In the genomic region with DNA sequence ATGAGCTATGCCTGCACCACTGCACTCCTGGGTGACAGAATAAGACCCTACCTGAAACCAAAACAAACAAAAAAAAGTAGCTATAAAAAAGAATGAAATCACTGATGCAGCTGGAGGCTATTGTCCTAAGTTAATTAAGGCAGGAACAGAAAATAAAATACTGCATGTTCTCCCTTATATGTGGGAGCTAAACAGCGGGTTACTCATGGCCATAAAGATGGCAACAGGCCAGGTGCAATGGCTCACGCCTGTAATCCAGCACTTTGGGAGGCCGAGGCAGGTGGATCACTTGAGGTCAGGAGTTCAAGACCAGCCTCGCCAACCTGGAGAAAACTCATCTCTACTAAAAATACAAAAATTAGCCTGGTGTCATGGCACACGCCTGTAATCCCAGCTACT, we compare ENCODE assay signal across 20 cellular contexts.
DNase-seq lines count a peak whose midpoint lies in the region; ATAC-seq, FAIRE-seq and TF ChIP-seq lines count a peak whose summit lies in the region.
"Had no signal": no experiment of that assay in that cellular context is flagged by ENCODE, and none has a peak within 500 bp of the region (broad histone marks: within the 10 kb centered on the region; RNA-seq: fewer than 3 reads in every experiment).

No MANE protein-coding gene starts in this region.

- FAIRE-seq in kidney (lab: Jason Lieb, UNC) = no peak
- FAIRE-seq: endothelial cell of umbilical vein, keratinocyte had no signal

- H3K27me3 ChIP-seq in skeletal muscle tissue (ENCODE audit: control insufficient read depth in 3 of 3, insufficient read depth in 3 of 3, low read length in 3 of 3) = no peaks in the 10 kb centered on the region
- H3K27me3 ChIP-seq in tibial nerve = no peaks in the 10 kb centered on the region
- H3K27me3 ChIP-seq: spleen had no signal

- WGBS in tibial nerve, 2 donors = 80 to 83% methylated on average over 5 of the region's 5 CpGs

- H3K4me1 ChIP-seq in kidney (ENCODE audit: control insufficient read depth in 1 of 2, insufficient read depth in 1 of 2, low read depth in 1 of 2, low read length in 2 of 2) (peaks cover under 1 to 3% of the 10 kb centered on the region in 2 donors), skeletal muscle tissue (ENCODE audit: control insufficient read depth in 3 of 3, insufficient read depth in 3 of 3, low read length in 3 of 3) (no peaks in the 10 kb centered on the region), tibial nerve (no peaks in the 10 kb centered on the region)
- H3K4me1 ChIP-seq: spleen had no signal

- H3K4me3 ChIP-seq in kidney (ENCODE audit: low read length in 2 of 2) (no peak overlapping the region), skeletal muscle tissue (ENCODE audit: low read length in 3 of 3) (no peak overlapping the region), tibial nerve (no peak overlapping the region)
- H3K4me3 ChIP-seq: spleen had no signal

- H3K27ac ChIP-seq in kidney (ENCODE audit: low read depth in 2 of 2, low read length in 2 of 2) (peak overlapping the region; percentile 11 to 69), skeletal muscle tissue (ENCODE audit: low read depth, low read length) (peak overlapping the region; percentile 30), tibial nerve (no peak overlapping the region)
- H3K27ac ChIP-seq: HL-60, RWPE1, spleen had no signal

- H3K36me3 ChIP-seq in kidney (ENCODE audit: control insufficient read depth in 1 of 2, insufficient read depth in 2 of 2, low read length in 2 of 2) (no peaks in the 10 kb centered on the region), skeletal muscle tissue (ENCODE audit: control insufficient read depth in 3 of 3, insufficient read depth in 3 of 3, low read length in 3 of 3) (peaks cover 0 to 7% (median 4%) of the 10 kb centered on the region in 3 donors), tibial nerve (no peaks in the 10 kb centered on the region)
- H3K36me3 ChIP-seq: spleen had no signal

- no peak overlapping the region for H3K9ac ChIP-seq in kidney (ENCODE audit: low read length in 2 of 2)
- H3K9ac ChIP-seq in skeletal muscle tissue (ENCODE audit: low read depth in 1 of 3, low read length in 3 of 3) = no peak overlapping the region

- no peak for TF ChIP-seq POLR2A in tibial nerve (IDR thresholded peaks at IDR 0.05)

- DNase-seq in NCI-H510A treated with DMSO at 0.1 percent for 48 hours (lab: John Stamatoyannopoulos, UW) (peak; percentile 77), NCI-H510A (lab: John Stamatoyannopoulos, UW) (no peak), NCI-H69 (lab: John Stamatoyannopoulos, UW) (peak; percentile 86), kidney (no peak), tibial nerve (ENCODE audit: low spot score in 2 of 2) (no peak), posterior vena cava (ENCODE audit: low spot score) (no peak)
- DNase-seq: ACHN; activated CD4-positive, alpha-beta T cell treated with anti-CD3 and anti-CD28 coated beads for 36 hours; activated CD8-positive, alpha-beta memory T cell treated with anti-CD3 and anti-CD28 coated beads, Interleukin-2, amount 10 ng/mL, durations not matched to agents 7 days and 5 days; activated naive CD8-positive, alpha-beta T cell treated with anti-CD3 and anti-CD28 coated beads, Interleukin-2, amount 10 ng/mL, durations not matched to agents 7 days and 5 days; MM.1S; spleen; SW 1271 had no signal

- no peak for ATAC-seq in HG03097 (IDR thresholded peaks at IDR 0.05; ENCODE audit: low FRiP score, unreplicated experiment)
- ATAC-seq: activated CD4-positive, alpha-beta T cell treated with anti-CD3 and anti-CD28 coated beads for 36 hours; activated CD8-positive, alpha-beta memory T cell treated with anti-CD3 and anti-CD28 coated beads, Interleukin-2, amount 10 ng/mL, durations not matched to agents 7 days and 5 days; activated T-helper 17 cell treated with anti-CD3 and anti-CD28 coated beads, Interleukin-2, amount 50 U/mL, for 72 hours had no signal

- peaks cover 0 to 7% of the 10 kb centered on the region in 2 donors for H3K9me3 ChIP-seq in kidney (ENCODE audit: control insufficient read depth in 1 of 2, low read length in 2 of 2)
- no peaks in the 10 kb centered on the region for H3K9me3 ChIP-seq in skeletal muscle tissue (ENCODE audit: control insufficient read depth in 3 of 3, low read length in 3 of 3)
- peaks cover 0 to 5% (median 2%) of the 10 kb centered on the region in 4 donors for H3K9me3 ChIP-seq in tibial nerve

- TF ChIP-seq EP300 in tibial nerve (IDR thresholded peaks at IDR 0.05) = no peak

- intact Hi-C loops in kidney (cut with DNase I) (no loop called here), posterior vena cava (cut with DNase I) (no loop called here)

- no peak for TF ChIP-seq CTCF in kidney (IDR thresholded peaks at IDR 0.05; ENCODE audit: borderline replicate concordance, extremely low read depth, insufficient read depth)
- no peak for TF ChIP-seq CTCF in tibial nerve (IDR thresholded peaks at IDR 0.05)

Comparison
In these comparisons a context has a peak if more than half of its experiments do, and no peak if none do; other contexts are left out.
1. DNase-seq: peak in NCI-H510A treated with DMSO at 0.1 percent for 48 hours (single experiment) and NCI-H69 (single experiment); none in NCI-H510A (single experiment), kidney (single experiment), tibial nerve (0 of 2) and posterior vena cava (single experiment).
2. H3K27ac ChIP-seq: peak in kidney (2 of 2) and skeletal muscle tissue (single experiment); none in tibial nerve (0 of 4).